21 cellular contexts compared by ENCODE assay signal in the genomic region with DNA sequence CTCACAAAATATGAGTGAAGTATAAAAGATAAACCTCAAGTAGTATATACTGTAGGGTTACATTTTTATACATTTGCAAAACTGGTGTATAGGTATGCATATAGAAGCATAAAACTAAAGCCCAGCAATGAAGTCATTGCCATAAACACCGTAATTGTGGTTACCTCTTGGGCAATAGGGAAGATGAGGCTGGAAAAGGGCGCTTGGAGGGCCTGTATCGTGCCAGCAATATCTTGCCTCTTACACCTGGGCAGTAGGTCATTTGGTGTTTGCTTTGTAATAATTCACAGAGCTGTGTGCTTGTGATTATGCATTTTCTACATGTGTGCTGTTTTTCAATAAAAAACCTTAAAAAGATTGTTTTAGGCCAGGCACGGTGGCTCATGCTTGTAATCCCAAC.
"Had no signal": no experiment of that assay in that cellular context is flagged by ENCODE, and none has a peak within 500 bp of the region (broad histone marks: within the 10 kb centered on the region; RNA-seq: fewer than 3 reads in every experiment).

No MANE protein-coding gene starts in this region.

- H3K4me3 ChIP-seq: coronary artery, dorsolateral prefrontal cortex, gastroesophageal sphincter, heart left ventricle, hepatocyte, left ventricle myocardium inferior, lower lobe of right lung had no signal

- H3K27ac ChIP-seq: coronary artery, dorsolateral prefrontal cortex, epithelial cell of prostate, foreskin keratinocyte, gastroesophageal sphincter, heart left ventricle, hepatocyte, left ventricle myocardium inferior, lower lobe of right lung had no signal

- ATAC-seq: effector memory CD8-positive, alpha-beta T cell; esophagus mucosa; foreskin keratinocyte; gastroesophageal sphincter; heart left ventricle; lower lobe of right lung; naive thymus-derived CD4-positive, alpha-beta T cell had no signal

- H3K27me3 ChIP-seq: dorsolateral prefrontal cortex, foreskin keratinocyte, gastroesophageal sphincter, heart left ventricle, hepatocyte had no signal

- H3K4me1 ChIP-seq: foreskin keratinocyte, gastroesophageal sphincter, lower lobe of right lung had no signal

- H3K9me3 ChIP-seq: gastroesophageal sphincter, heart left ventricle, left ventricle myocardium inferior, lower lobe of right lung had no signal

- DNase-seq: dermis blood vessel endothelial cell; dorsolateral prefrontal cortex; effector CD4-positive, alpha-beta T cell; effector memory CD8-positive, alpha-beta T cell; endodermal cell; erythroblast; foreskin keratinocyte; heart left ventricle; hypothalamus; immature natural killer cell; kidney; kidney glomerular epithelial cell; left ventricle myocardium inferior; lower lobe of right lung; mesenchymal stem cell; naive thymus-derived CD4-positive, alpha-beta T cell had no signal
